ENCODE assay signal across 1 cellular context in genomic region chr4:185399466-185399865, GRCh38.
TF ChIP-seq lines count a peak whose summit lies in the region.

No MANE protein-coding gene starts in this region.

TF ChIP-seq in endothelial cell of umbilical vein, 7 proteins besides CTCF, POLR2A, EP300 and RAD21:
- no peak for TF ChIP-seq MAX (IDR thresholded peaks at IDR 0.05; ENCODE audit: insufficient read depth, insufficient read length)
- TF ChIP-seq MYC (IDR thresholded peaks at IDR 0.05; ENCODE audit: low read depth, low read length), result no peak
- no peak for TF ChIP-seq FOS (IDR thresholded peaks at IDR 0.05; ENCODE audit: borderline replicate concordance, insufficient read depth, low read length)
- no peak for TF ChIP-seq JUN (IDR thresholded peaks at IDR 0.05; ENCODE audit: borderline replicate concordance, insufficient read depth, insufficient read length, low read depth)
- no peak for TF ChIP-seq POLR2AphosphoS5 (IDR thresholded peaks at IDR 0.05; ENCODE audit: insufficient read depth, low read depth, low read length)
- no peak for TF ChIP-seq GATA2 (IDR thresholded peaks at IDR 0.05; ENCODE audit: insufficient read depth, insufficient read length, low read depth, low read length)
- no peak for TF ChIP-seq EZH2 (IDR thresholded peaks at IDR 0.05; ENCODE audit: borderline replicate concordance, low read depth, low read length, severe bottlenecking)
